In genomic region chr3:29128004-29128403, GRCh38 we compare ENCODE assay signal across 1 cellular context.
TF ChIP-seq lines count a peak whose summit lies in the region.

No MANE protein-coding gene starts in this region.

TF ChIP-seq in GM23338, 12 proteins besides CTCF, POLR2A, EP300 and RAD21 (continued from another document):
- TF ChIP-seq ZNF462 (CRISPR knock-in tag; IDR thresholded peaks at IDR 0.05) (no peak), ETS1 (IDR thresholded peaks at IDR 0.05) (no peak), REST (IDR thresholded peaks at IDR 0.05; ENCODE audit: unreplicated experiment) (no peak), STAT1 (IDR thresholded peaks at IDR 0.05; ENCODE audit: unreplicated experiment) (no peak), EZH2 (IDR thresholded peaks at IDR 0.05; ENCODE audit: low read depth, unreplicated experiment) (no peak), POLR2AphosphoS5 (IDR thresholded peaks at IDR 0.05; ENCODE audit: low read depth) (no peak)
